3 cellular contexts compared by ENCODE assay signal in genomic region chr16:70391881-70392481, GRCh38.
A peak's percentile ranks its signal among the peaks of the same experiment; 100 is the strongest.
TF ChIP-seq lines count a peak whose summit lies in the region.

No MANE protein-coding gene starts in this region.

TF ChIP-seq in A549, 52 proteins besides CTCF, POLR2A, EP300 and RAD21:
- TF ChIP-seq KDM5A (IDR thresholded peaks at IDR 0.05) (no peak), KDM1A (IDR thresholded peaks at IDR 0.05; ENCODE audit: low read depth) (no peak), USF2 (IDR thresholded peaks at IDR 0.05) (no peak), SMC3 (IDR thresholded peaks at IDR 0.05) (no peak), ATOH8 (CRISPR knock-in tag; IDR thresholded peaks at IDR 0.05; ENCODE audit: low read depth) (no peak), JUN (IDR thresholded peaks at IDR 0.05) (no peak), NR3C1 (IDR thresholded peaks at IDR 0.05) (no peak), FOSL2 (IDR thresholded peaks at IDR 0.05) (no peak), FOSL2 (CRISPR knock-in tag; IDR thresholded peaks at IDR 0.05) (no peak), RCOR1 (IDR thresholded peaks at IDR 0.05; ENCODE audit: low read depth, low read length) (no peak), BHLHE40 (IDR thresholded peaks at IDR 0.05; ENCODE audit: low read depth, low read length) (no peak)
- TF ChIP-seq, protein P1, sequence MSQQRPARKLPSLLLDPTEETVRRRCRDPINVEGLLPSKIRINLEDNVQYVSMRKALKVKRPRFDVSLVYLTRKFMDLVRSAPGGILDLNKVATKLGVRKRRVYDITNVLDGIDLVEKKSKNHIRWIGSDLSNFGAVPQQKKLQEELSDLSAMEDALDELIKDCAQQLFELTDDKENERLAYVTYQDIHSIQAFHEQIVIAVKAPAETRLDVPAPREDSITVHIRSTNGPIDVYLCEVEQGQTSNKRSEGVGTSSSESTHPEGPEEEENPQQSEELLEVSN (IDR thresholded peaks at IDR 0.05; ENCODE audit: borderline replicate concordance, low read depth): no peak
- TF ChIP-seq, protein P2, sequence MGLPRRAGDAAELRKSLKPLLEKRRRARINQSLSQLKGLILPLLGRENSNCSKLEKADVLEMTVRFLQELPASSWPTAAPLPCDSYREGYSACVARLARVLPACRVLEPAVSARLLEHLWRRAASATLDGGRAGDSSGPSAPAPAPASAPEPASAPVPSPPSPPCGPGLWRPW (IDR thresholded peaks at IDR 0.05): no peak

TF ChIP-seq in K562, 482 proteins besides CTCF, POLR2A, EP300 and RAD21:
- TF ChIP-seq POLR2G (IDR thresholded peaks at IDR 0.05; ENCODE audit: low read depth, low read length): peak; percentile 37
- TF ChIP-seq, protein P3, sequence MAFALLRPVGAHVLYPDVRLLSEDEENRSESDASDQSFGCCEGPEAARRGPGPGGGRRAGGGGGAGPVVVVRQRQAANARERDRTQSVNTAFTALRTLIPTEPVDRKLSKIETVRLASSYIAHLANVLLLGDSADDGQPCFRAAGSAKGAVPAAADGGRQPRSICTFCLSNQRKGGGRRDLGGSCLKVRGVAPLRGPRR (CRISPR knock-in tag; IDR thresholded peaks at IDR 0.05): no peak
TF ChIP-seq in K562: peak in this region for 1.

TF ChIP-seq in GM12891, 5 proteins besides CTCF, POLR2A, EP300 and RAD21:
- no peak for TF ChIP-seq SPI1 (IDR thresholded peaks at IDR 0.05; ENCODE audit: low read depth, low read length)
- no peak for TF ChIP-seq TAF1 (IDR thresholded peaks at IDR 0.05; ENCODE audit: low read depth, low read length)
- TF ChIP-seq POLR2AphosphoS5 (IDR thresholded peaks at IDR 0.05; ENCODE audit: low read depth, low read length): no peak
- no peak for TF ChIP-seq PAX5 (IDR thresholded peaks at IDR 0.05; ENCODE audit: insufficient read depth, low read length, severe bottlenecking)
- no peak for TF ChIP-seq POU2F2 (IDR thresholded peaks at IDR 0.05; ENCODE audit: low read depth, low read length)
TF ChIP-seq in GM12891: peak in this region for 0.
